ENCODE assay signal across 18 cellular contexts in the genomic region with DNA sequence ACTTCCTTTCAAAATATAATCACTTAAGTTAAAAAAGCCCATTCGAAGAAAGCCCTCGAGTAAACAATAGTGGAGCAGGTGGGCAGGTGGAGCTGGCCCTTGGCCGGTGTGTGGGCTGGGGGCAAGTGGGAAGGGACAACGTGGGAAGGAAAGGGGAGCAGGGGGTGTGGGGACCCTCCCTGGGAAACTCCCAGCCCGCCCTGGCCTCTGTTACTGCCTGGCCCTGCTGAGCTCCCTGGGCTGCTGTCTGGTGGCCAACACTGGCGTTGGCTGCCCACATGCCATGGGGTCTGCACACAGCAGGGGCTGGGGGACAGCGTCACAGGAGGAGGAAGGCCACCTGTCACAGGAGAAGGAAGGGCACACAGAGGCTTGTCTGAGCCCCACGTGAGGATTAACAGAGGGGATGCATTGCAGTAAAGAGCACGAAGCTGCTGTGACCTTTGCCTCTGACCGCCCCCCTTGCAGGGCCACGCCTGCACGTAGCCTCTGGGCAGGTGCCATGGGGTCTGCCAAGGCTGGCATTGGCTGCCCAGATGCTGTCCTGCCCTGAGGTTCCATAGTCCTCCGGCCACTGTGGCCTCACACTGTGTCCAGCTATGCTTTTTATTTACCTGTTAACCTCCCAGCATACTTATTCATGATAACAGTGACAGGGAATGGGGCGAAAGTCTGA. TPM values are rescaled to one million over a fixed set of nuclear protein-coding genes. Genes with fewer than 3 reads are reported as not detected.
DNase-seq lines count a peak whose midpoint lies in the region; ATAC-seq, FAIRE-seq and TF ChIP-seq lines count a peak whose summit lies in the region.
"Had no signal": no experiment of that assay in that cellular context is flagged by ENCODE, and none has a peak within 500 bp of the region (broad histone marks: within the 10 kb centered on the region; RNA-seq: fewer than 3 reads in every experiment).

No MANE protein-coding gene starts in this region.

- BruUV-seq in HepG2 (replicated peaks; lab: Mats Ljungman, UMichigan): no TSS peak

- H3K4me3 ChIP-seq in liver (ENCODE audit: low read depth in 1 of 3, low read length in 3 of 3) (no peak overlapping the region), HepG2 (replicated peaks in 1 of 3; ENCODE audit: insufficient read depth in 1 of 3, low read depth in 2 of 3, low read length in 3 of 3) (no peak overlapping the region), WERI-Rb-1 (ENCODE audit: low read depth, low read length) (no peak overlapping the region), right lobe of liver (no peak overlapping the region), mesenchymal stem cell (ENCODE audit: insufficient read depth in 1 of 2, low read depth in 1 of 2, low read length in 2 of 2) (peak overlapping the region in 1 of 2 experiments; percentile 20)

- no peak overlapping the region for H2BK120ac ChIP-seq in mesenchymal stem cell (ENCODE audit: low read depth, low read length)

- no peak overlapping the region for H4K8ac ChIP-seq in mesenchymal stem cell (ENCODE audit: low read length)

- H2AK5ac ChIP-seq in mesenchymal stem cell (ENCODE audit: low read length, severe bottlenecking): no peak overlapping the region

- no peaks in the 10 kb centered on the region for H3K79me1 ChIP-seq in mesenchymal stem cell (replicated peaks; ENCODE audit: low read length, poor library complexity, severe bottlenecking)

- H3K18ac ChIP-seq in mesenchymal stem cell (ENCODE audit: low read depth in 1 of 2, low read length in 2 of 2): no peak overlapping the region

- peak overlapping the region in 1 of 2 donors; percentile 62 for H3K27ac ChIP-seq in liver (ENCODE audit: low read depth in 1 of 2, low read length in 2 of 2)
- H3K27ac ChIP-seq in HepG2 (ENCODE audit: extremely low read length, insufficient read depth, low read length): no peak overlapping the region
- H3K27ac ChIP-seq in WERI-Rb-1: peak overlapping the region; percentile 53
- peak overlapping the region in 1 of 3 donors; percentile 53 for H3K27ac ChIP-seq in right lobe of liver
- no peak overlapping the region for H3K27ac ChIP-seq in mesenchymal stem cell (ENCODE audit: low read length, poor library complexity, severe bottlenecking)
- H3K27ac ChIP-seq: C4-2B had no signal

- TF ChIP-seq EP300 in HepG2 (IDR thresholded peaks at IDR 0.05; ENCODE audit: low read depth in 2 of 2, low read length in 2 of 2) (no peak), HepG2 (CRISPR knock-in tag; IDR thresholded peaks at IDR 0.05; ENCODE audit: borderline replicate concordance) (no peak)

- H2AFZ ChIP-seq in HepG2 (ENCODE audit: low read length) (no peak overlapping the region), mesenchymal stem cell (ENCODE audit: low read depth, low read length) (no peak overlapping the region)

- H4K91ac ChIP-seq in mesenchymal stem cell (ENCODE audit: low read length): no peak overlapping the region

- in situ Hi-C loops in HepG2 (cut with HindIII; ENCODE audit: extremely low pct_ligation_motif_present, low pct_unique_long_range_greater_than_20kb): no loop called here

- H3K36me3 ChIP-seq in liver (ENCODE audit: control insufficient read depth in 4 of 4, insufficient read depth in 3 of 4, low read depth in 1 of 4, low read length in 3 of 4) (no peaks in the 10 kb centered on the region), HepG2 (replicated peaks in 1 of 2; ENCODE audit: control insufficient read depth in 1 of 2, insufficient read depth in 2 of 2, low read length in 2 of 2) (no peaks in the 10 kb centered on the region), WERI-Rb-1 (no peaks in the 10 kb centered on the region), right lobe of liver (no peaks in the 10 kb centered on the region), mesenchymal stem cell (ENCODE audit: control insufficient read depth in 1 of 2, insufficient read depth in 2 of 2, low read depth in 1 of 2, low read length in 2 of 2) (no peaks in the 10 kb centered on the region)
- H3K36me3 ChIP-seq: BE2C had no signal

- no peak for TF ChIP-seq CTCF in liver (IDR thresholded peaks at IDR 0.05; ENCODE audit: low read depth, low read length, missing input control)
- no peak for TF ChIP-seq CTCF in HepG2 (CRISPR knock-in tag; IDR thresholded peaks at IDR 0.05)
- no peak for TF ChIP-seq CTCF in WERI-Rb-1 (IDR thresholded peaks at IDR 0.05; ENCODE audit: low read depth, low read length)
- TF ChIP-seq CTCF in right lobe of liver (IDR thresholded peaks at IDR 0.05): no peak

- no peak overlapping the region for H3K14ac ChIP-seq in mesenchymal stem cell (ENCODE audit: low read length in 2 of 2)

- no peaks in the 10 kb centered on the region for H3K27me3 ChIP-seq in liver (ENCODE audit: control insufficient read depth in 4 of 4, insufficient read depth in 4 of 4, low read length in 3 of 4)
- peaks cover 17 to 48% of the 10 kb centered on the region in 2 experiments; a peak in 4 of 5 replicates for H3K27me3 ChIP-seq in HepG2 (ENCODE audit: control insufficient read depth in 1 of 2, insufficient read depth in 2 of 2, low read length in 2 of 2)
- H3K27me3 ChIP-seq in WERI-Rb-1 (ENCODE audit: insufficient read depth, low read depth, severe bottlenecking): no peaks in the 10 kb centered on the region
- H3K27me3 ChIP-seq in right lobe of liver: no peaks in the 10 kb centered on the region
- peaks cover 16 to 41% of the 10 kb centered on the region in 2 experiments for H3K27me3 ChIP-seq in mesenchymal stem cell (ENCODE audit: control insufficient read depth in 1 of 2, insufficient read depth in 1 of 2, low read length in 2 of 2)
- H3K27me3 ChIP-seq: BE2C had no signal

- H3K4me1 ChIP-seq in liver (ENCODE audit: control insufficient read depth in 4 of 4, insufficient read depth in 4 of 4, low read length in 3 of 4): peaks cover 0 to 19% (median 12%) of the 10 kb centered on the region in 4 donors
- H3K4me1 ChIP-seq in HepG2 (ENCODE audit: insufficient read depth, low read length): no peaks in the 10 kb centered on the region
- H3K4me1 ChIP-seq in right lobe of liver: peaks cover 0 to 17% (median 0%) of the 10 kb centered on the region in 4 donors
- peaks cover 2% of the 10 kb centered on the region for H3K4me1 ChIP-seq in mesenchymal stem cell (ENCODE audit: control insufficient read depth, insufficient read depth, low read depth, low read length)
- H3K4me1 ChIP-seq: BE2C, Caco-2 had no signal

- 0 out of 2 replicates have a peak, but pooled peaks cover 3% of the 10 kb centered on the region for H4K20me1 ChIP-seq in HepG2 (ENCODE audit: insufficient read depth, low read length)

- intact Hi-C loops in HepG2 (cut with micrococcal nuclease; ENCODE audit: unreplicated experiment) (no loop called here), right lobe of liver (cut with DNase I) (no loop called here)

- CTCF ChIA-PET in HepG2 (lab: Yijun Ruan, JAX; ENCODE audit: low intra/inter-chr PET ratio, low total read pairs): no interaction called here

- H3K79me2 ChIP-seq in HepG2 (ENCODE audit: insufficient read depth, low read length): no peaks in the 10 kb centered on the region

- DNase-seq in HepG2 (ENCODE audit: low spot score) (no peak), WERI-Rb-1 (peak; percentile 24), right lobe of liver (peak in 2 of 3 donors; percentile 85 to 88), Ammon's horn (ENCODE audit: low spot score) (no peak), mesenchymal stem cell (no peak)
- DNase-seq: BE2C; Caco-2; CD4-positive, alpha-beta T cell; GDM1; GOT3 had no signal

- 63% methylated on average over 14 of the region's 14 CpGs for whole genome bisulfite sequencing in liver
- WGBS in HepG2 (ENCODE audit: low lambda C conversion rate): 11% methylated on average over 10 of the region's 14 CpGs
- 60% methylated on average over 5 of the region's 14 CpGs for WGBS in right lobe of liver (ENCODE audit: insufficient coverage, low coverage, low lambda C conversion rate, missing lambda C conversion rate)
- WGBS in mesenchymal stem cell: 69% methylated on average over 13 of the region's 14 CpGs

- H3K9ac ChIP-seq in liver (ENCODE audit: low read depth in 1 of 2, low read length in 2 of 2) (no peak overlapping the region), HepG2 (ENCODE audit: insufficient read depth, low read depth, low read length) (no peak overlapping the region), mesenchymal stem cell (ENCODE audit: low read length) (no peak overlapping the region)

- ATAC-seq in HepG2 (no peak), right lobe of liver (peak in 3 of 4 donors; percentile 22 to 85 (median 56)), HG03025 (IDR thresholded peaks at IDR 0.05; ENCODE audit: low FRiP score, unreplicated experiment) (no peak)

- no peak overlapping the region for H3K4ac ChIP-seq in mesenchymal stem cell (ENCODE audit: low read depth in 1 of 2, low read length in 2 of 2)

- no peaks in the 10 kb centered on the region for H3K9me3 ChIP-seq in liver (ENCODE audit: control insufficient read depth in 4 of 4, low read length in 3 of 4)
- no peaks in the 10 kb centered on the region for H3K9me3 ChIP-seq in HepG2 (ENCODE audit: low read length)
- H3K9me3 ChIP-seq in WERI-Rb-1 (ENCODE audit: severe bottlenecking): no peaks in the 10 kb centered on the region
- H3K9me3 ChIP-seq in right lobe of liver: no peaks in the 10 kb centered on the region
- no peaks in the 10 kb centered on the region for H3K9me3 ChIP-seq in mesenchymal stem cell (ENCODE audit: control insufficient read depth, low read length)
- H3K9me3 ChIP-seq: BE2C, Caco-2 had no signal

- no peak overlapping the region for H2BK12ac ChIP-seq in mesenchymal stem cell (ENCODE audit: low read length in 2 of 2)

- TF ChIP-seq POLR2A in HepG2 (IDR thresholded peaks at IDR 0.05; ENCODE audit: insufficient read depth in 1 of 2, low read depth in 2 of 2, low read length in 2 of 2) (no peak), right lobe of liver (IDR thresholded peaks at IDR 0.05) (no peak)

- no peak overlapping the region for H2BK5ac ChIP-seq in mesenchymal stem cell (ENCODE audit: low read depth, low read length, poor library complexity, severe bottlenecking)

- no peak overlapping the region for H3K23ac ChIP-seq in mesenchymal stem cell (ENCODE audit: low read length in 2 of 2)

- TF ChIP-seq RAD21 in liver (IDR thresholded peaks at IDR 0.05) (peak in 1 of 2 donors; percentile 49), HepG2 (CRISPR knock-in tag; IDR thresholded peaks at IDR 0.05) (no peak)

- FAIRE-seq in HepG2 (lab: Jason Lieb, UNC): no peak
- FAIRE-seq: D721Med, GM12892, GM18507 had no signal

- no peak overlapping the region for H2BK15ac ChIP-seq in mesenchymal stem cell (ENCODE audit: low read depth, poor library complexity, severe bottlenecking)

- POLR2A ChIA-PET in HepG2 (lab: Yijun Ruan, JAX): no interaction called here

- H3K4me2 ChIP-seq in HepG2 (ENCODE audit: low read depth, low read length): no peak overlapping the region
- H3K4me2 ChIP-seq in mesenchymal stem cell (ENCODE audit: low read length, poor library complexity, severe bottlenecking): no peak overlapping the region

RNA-seq across cellular contexts. Expression of gene CCDC188, which starts 36.2 kb away (rescaled TPM):
- total RNA-seq in liver (not detected), HepG2 (2016; rRNA removed; fragmentation: Illumina TruSeq; extraction: Trizol) (not detected in 2 replicates), right lobe of liver (not detected)
- polyA plus RNA-seq in liver (not detected), HepG2 (2011; rRNA removed) (not detected in 2 replicates)
- not detected in 2 replicates for total RNA-seq in HepG2 (2016; cell fraction: cytosol; rRNA removed; fragmentation: Illumina TruSeq; extraction: Trizol; ENCODE audit: low read depth)
- not detected in 2 replicates for total RNA-seq in HepG2 (2016; cell fraction: insoluble cytoplasmic fraction; rRNA removed; fragmentation: Illumina TruSeq; extraction: Trizol)
- total RNA-seq in HepG2 (2016; cell fraction: membrane; rRNA removed; fragmentation: Illumina TruSeq; extraction: Trizol): not detected in 2 replicates
- not detected in 2 replicates for total RNA-seq in HepG2 (2016; cell fraction: nucleus; rRNA removed; fragmentation: Illumina TruSeq; extraction: Trizol)
- polyA plus RNA-seq in HepG2 (2011; cell fraction: cytosol; rRNA removed): not detected in 2 replicates
- polyA plus RNA-seq in HepG2 (2011; cell fraction: nucleus; rRNA removed): not detected in 2 replicates
- not detected in 2 replicates for polyA plus RNA-seq in HepG2 (2012)
- not detected in 2 replicates for polyA plus RNA-seq in HepG2 (2016; cell fraction: cytosol; fragmentation: Illumina TruSeq; extraction: Trizol; ENCODE audit: low read depth)
- not detected in 2 replicates for polyA plus RNA-seq in HepG2 (2016; cell fraction: insoluble cytoplasmic fraction; fragmentation: Illumina TruSeq; extraction: Trizol; ENCODE audit: low read depth)
- not detected in 2 replicates for polyA plus RNA-seq in HepG2 (2016; cell fraction: membrane; fragmentation: Illumina TruSeq; extraction: Trizol; ENCODE audit: low read depth)
- polyA plus RNA-seq in HepG2 (2016; cell fraction: nucleus; fragmentation: Illumina TruSeq; extraction: Trizol; ENCODE audit: insufficient read depth, low read depth): not detected in 2 replicates
- not detected in 2 replicates for polyA minus RNA-seq in HepG2 (2011; rRNA and poly(A)+ RNA removed; ENCODE audit: low replicate concordance)
- polyA minus RNA-seq in HepG2 (2011; cell fraction: cytosol; rRNA and poly(A)+ RNA removed): not detected in 2 replicates
- not detected in 2 replicates for polyA minus RNA-seq in HepG2 (2011; cell fraction: nucleus; rRNA and poly(A)+ RNA removed)
- not detected for polyA plus RNA-seq in mesenchymal stem cell (2013, experiment 1 of 2)
- polyA plus RNA-seq in mesenchymal stem cell (2013, experiment 2 of 2): not detected
- total RNA-seq: A172; Caco-2; CD4-positive, alpha-beta T cell; H7 had no signal

RNA-seq across cellular contexts. Expression of gene ZDHHC8, which starts 55.4 kb away (rescaled TPM):
- total RNA-seq in liver (1 to 10 TPM; 2.9 to 7.7 TPM), HepG2 (2016; rRNA removed; fragmentation: Illumina TruSeq; extraction: Trizol) (2.2 and 7.5 TPM in 2 replicates), right lobe of liver (10 to 100 TPM; 11.4 to 39.0 (median 28.7) TPM)
- polyA plus RNA-seq in liver (10 to 100 TPM in 1 of 2 donors, 1 to 10 TPM in 1; 5.8 to 11.8 TPM), HepG2 (2011; rRNA removed) (21.3 and 23.8 TPM in 2 replicates)
- 9.7 and 13.0 TPM in 2 replicates for total RNA-seq in HepG2 (2016; cell fraction: cytosol; rRNA removed; fragmentation: Illumina TruSeq; extraction: Trizol; ENCODE audit: low read depth)
- 2.3 and 6.9 TPM in 2 replicates for total RNA-seq in HepG2 (2016; cell fraction: insoluble cytoplasmic fraction; rRNA removed; fragmentation: Illumina TruSeq; extraction: Trizol)
- 7.3 and 7.7 TPM in 2 replicates for total RNA-seq in HepG2 (2016; cell fraction: membrane; rRNA removed; fragmentation: Illumina TruSeq; extraction: Trizol)
- 10.4 and 12.9 TPM in 2 replicates for total RNA-seq in HepG2 (2016; cell fraction: nucleus; rRNA removed; fragmentation: Illumina TruSeq; extraction: Trizol)
- 7.4 and 11.5 TPM in 2 replicates for polyA plus RNA-seq in HepG2 (2011; cell fraction: cytosol; rRNA removed)
- polyA plus RNA-seq in HepG2 (2011; cell fraction: nucleus; rRNA removed): 339 and 424 TPM in 2 replicates
- 20.4 and 23.6 TPM in 2 replicates for polyA plus RNA-seq in HepG2 (2012)
- polyA plus RNA-seq in HepG2 (2016; cell fraction: cytosol; fragmentation: Illumina TruSeq; extraction: Trizol; ENCODE audit: low read depth): 4.7 and 5.5 TPM in 2 replicates
- 6.9 and 9.6 TPM in 2 replicates for polyA plus RNA-seq in HepG2 (2016; cell fraction: insoluble cytoplasmic fraction; fragmentation: Illumina TruSeq; extraction: Trizol; ENCODE audit: low read depth)
- polyA plus RNA-seq in HepG2 (2016; cell fraction: membrane; fragmentation: Illumina TruSeq; extraction: Trizol; ENCODE audit: low read depth): 13.6 and 14.9 TPM in 2 replicates
- polyA plus RNA-seq in HepG2 (2016; cell fraction: nucleus; fragmentation: Illumina TruSeq; extraction: Trizol; ENCODE audit: insufficient read depth, low read depth): 107 and 110 TPM in 2 replicates
- 10.0 and 10.2 TPM in 2 replicates for polyA minus RNA-seq in HepG2 (2011; rRNA and poly(A)+ RNA removed; ENCODE audit: low replicate concordance)
- 4.3 and 6.2 TPM in 2 replicates for polyA minus RNA-seq in HepG2 (2011; cell fraction: cytosol; rRNA and poly(A)+ RNA removed)
- 11.3 and 19.8 TPM in 2 replicates for polyA minus RNA-seq in HepG2 (2011; cell fraction: nucleus; rRNA and poly(A)+ RNA removed)
- polyA plus RNA-seq in mesenchymal stem cell (2013, experiment 1 of 2): 53.0 TPM
- 50.1 TPM for polyA plus RNA-seq in mesenchymal stem cell (2013, experiment 2 of 2)

Comparison
In these comparisons a context has a peak if more than half of its experiments do, and no peak if none do; other contexts are left out.
1. ATAC-seq: peak in right lobe of liver (3 of 4); none in HepG2 (single experiment) and HG03025 (single experiment).
2. DNase-seq: peak in WERI-Rb-1 (single experiment) and right lobe of liver (2 of 3); none in HepG2 (single experiment), Ammon's horn (single experiment) and mesenchymal stem cell (single experiment).